Comparison of ENCODE assay signal across 1 cellular context in the genomic region with DNA sequence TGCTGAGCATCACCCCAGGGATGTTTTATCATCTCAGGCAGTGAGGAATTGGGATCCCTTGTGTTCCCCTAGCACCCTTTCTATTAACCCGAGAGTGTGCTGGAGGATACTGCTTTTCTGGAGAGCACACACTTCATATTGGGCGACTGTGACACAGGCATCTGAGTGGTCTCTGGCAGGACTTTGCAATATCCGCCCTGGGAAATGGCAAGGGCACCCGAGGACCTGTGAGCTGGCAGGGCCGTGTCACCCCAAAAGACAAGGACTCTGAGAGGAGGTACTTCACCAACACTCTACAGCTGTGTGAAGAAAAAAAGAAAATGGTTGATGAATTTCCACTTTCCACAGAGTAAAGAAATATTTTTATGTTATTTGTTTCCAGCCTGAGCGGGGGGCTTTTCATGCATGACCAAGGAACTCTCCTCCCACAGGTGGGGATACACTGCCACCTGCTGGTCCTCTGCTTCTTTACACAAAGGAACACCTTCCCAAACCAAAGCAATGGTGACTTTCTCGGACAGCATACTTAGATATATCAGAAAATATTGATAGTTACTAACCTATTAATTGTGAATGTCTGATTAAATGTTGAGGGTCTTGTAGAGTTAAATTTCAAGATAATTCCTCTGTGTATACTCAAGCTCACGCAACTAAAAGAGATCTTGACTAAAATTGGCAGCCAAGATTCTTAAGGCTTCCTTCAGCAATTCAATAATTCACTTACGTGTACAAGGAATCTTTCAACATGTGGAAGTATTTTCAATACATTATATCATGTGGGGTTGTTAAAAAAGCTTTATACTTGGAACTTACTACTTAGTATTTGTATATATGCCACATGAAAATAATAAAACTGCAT.
TF ChIP-seq lines count a peak whose summit lies in the region.

No MANE protein-coding gene starts in this region.

TF ChIP-seq in HepG2, 621 proteins besides CTCF, POLR2A, EP300 and RAD21 (continued from another document and continues in another):
- TF ChIP-seq, protein P1, sequence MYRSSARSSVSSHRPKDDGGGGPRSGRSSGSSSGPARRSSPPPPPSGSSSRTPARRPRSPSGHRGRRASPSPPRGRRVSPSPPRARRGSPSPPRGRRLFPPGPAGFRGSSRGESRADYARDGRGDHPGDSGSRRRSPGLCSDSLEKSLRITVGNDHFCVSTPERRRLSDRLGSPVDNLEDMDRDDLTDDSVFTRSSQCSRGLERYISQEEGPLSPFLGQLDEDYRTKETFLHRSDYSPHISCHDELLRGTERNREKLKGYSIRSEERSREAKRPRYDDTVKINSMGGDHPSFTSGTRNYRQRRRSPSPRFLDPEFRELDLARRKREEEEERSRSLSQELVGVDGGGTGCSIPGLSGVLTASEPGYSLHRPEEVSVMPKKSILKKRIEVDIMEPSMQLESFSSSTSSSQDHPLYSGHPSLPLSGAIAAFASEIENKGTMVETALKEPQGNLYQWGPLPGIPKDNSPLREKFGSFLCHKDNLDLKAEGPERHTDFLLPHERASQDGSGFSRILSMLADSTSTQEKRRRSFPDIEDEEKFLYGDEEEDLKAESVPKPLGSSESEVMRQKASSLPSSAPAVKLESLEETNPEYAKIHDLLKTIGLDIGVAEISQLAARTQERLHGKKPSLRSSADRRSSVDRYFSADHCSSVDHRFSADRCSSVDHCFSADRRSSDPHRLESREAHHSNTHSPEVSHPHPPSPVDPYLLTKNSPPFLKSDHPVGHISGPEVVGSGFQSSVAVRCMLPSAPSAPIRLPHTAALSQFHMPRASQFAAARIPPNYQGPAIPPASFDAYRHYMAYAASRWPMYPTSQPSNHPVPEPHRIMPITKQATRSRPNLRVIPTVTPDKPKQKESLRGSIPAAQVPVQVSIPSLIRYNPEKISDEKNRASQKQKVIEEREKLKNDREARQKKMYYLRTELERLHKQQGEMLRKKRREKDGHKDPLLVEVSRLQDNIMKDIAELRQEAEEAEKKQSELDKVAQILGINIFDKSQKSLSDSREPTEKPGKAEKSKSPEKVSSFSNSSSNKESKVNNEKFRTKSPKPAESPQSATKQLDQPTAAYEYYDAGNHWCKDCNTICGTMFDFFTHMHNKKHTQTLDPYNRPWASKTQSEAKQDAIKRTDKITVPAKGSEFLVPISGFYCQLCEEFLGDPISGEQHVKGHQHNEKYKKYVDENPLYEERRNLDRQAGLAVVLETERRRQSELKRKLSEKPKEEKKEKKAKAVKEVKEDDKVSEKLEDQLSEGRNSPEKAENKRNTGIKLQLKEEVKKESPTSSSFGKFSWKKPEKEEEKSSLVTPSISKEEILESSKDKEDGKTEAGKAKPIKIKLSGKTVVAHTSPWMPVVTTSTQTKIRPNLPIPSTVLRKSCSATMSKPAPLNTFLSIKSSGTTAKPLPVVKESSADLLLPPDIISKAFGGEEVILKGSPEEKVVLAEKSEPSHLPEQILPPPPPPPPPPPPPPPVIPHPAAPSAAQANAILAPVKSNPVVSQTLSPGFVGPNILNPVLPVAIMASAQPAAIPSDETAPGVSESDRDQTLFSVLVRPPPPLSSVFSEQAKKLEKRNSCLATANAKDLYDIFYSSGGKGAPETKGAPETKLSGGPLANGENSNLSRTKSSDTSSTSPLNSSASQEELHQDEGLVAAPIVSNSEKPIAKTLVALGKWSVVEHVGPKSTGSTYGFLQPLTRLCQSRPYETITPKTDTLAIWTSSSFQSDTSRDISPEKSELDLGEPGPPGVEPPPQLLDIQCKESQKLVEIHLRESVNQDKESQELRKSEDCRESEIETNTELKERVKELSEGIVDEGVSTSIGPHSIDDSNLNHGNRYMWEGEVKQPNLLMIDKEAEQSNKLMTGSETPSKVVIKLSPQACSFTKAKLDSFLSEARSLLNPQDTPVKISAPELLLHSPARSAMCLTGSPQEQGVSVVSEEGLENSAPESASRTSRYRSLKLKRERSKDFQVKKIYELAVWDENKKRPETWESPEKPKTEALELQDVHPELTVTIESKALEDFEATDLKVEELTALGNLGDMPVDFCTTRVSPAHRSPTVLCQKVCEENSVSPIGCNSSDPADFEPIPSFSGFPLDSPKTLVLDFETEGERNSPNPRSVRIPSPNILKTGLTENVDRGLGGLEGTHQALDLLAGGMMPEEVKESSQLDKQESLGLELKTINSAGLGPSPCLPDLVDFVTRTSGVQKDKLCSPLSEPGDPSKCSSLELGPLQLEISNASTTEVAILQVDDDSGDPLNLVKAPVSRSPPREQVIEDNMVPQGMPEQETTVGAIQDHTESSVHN (CRISPR knock-in tag; IDR thresholded peaks at IDR 0.05): 0 out of 2 replicates have a peak, but pooled peaks have one; percentile 56
- TF ChIP-seq KAT2B (IDR thresholded peaks at IDR 0.05; ENCODE audit: borderline replicate concordance, low read depth, low read length) (no peak), TSC22D2 (CRISPR knock-in tag; IDR thresholded peaks at IDR 0.05; ENCODE audit: borderline replicate concordance) (peak; percentile 44; the same call in 1 of the 2 replicates), MIER2 (CRISPR knock-in tag; IDR thresholded peaks at IDR 0.05) (no peak), TARDBP (CRISPR knock-in tag; IDR thresholded peaks at IDR 0.05) (no peak), XRCC5 (optimal IDR thresholded peaks at IDR 0.05; ENCODE audit: low read length) (no peak), STAG1 (CRISPR knock-in tag; IDR thresholded peaks at IDR 0.05) (peak; percentile 96), YEATS2 (CRISPR knock-in tag; IDR thresholded peaks at IDR 0.05; ENCODE audit: borderline replicate concordance) (no peak), KDM5A (IDR thresholded peaks at IDR 0.05; ENCODE audit: borderline replicate concordance, low read length) (no peak)
- TF ChIP-seq, protein P2, sequence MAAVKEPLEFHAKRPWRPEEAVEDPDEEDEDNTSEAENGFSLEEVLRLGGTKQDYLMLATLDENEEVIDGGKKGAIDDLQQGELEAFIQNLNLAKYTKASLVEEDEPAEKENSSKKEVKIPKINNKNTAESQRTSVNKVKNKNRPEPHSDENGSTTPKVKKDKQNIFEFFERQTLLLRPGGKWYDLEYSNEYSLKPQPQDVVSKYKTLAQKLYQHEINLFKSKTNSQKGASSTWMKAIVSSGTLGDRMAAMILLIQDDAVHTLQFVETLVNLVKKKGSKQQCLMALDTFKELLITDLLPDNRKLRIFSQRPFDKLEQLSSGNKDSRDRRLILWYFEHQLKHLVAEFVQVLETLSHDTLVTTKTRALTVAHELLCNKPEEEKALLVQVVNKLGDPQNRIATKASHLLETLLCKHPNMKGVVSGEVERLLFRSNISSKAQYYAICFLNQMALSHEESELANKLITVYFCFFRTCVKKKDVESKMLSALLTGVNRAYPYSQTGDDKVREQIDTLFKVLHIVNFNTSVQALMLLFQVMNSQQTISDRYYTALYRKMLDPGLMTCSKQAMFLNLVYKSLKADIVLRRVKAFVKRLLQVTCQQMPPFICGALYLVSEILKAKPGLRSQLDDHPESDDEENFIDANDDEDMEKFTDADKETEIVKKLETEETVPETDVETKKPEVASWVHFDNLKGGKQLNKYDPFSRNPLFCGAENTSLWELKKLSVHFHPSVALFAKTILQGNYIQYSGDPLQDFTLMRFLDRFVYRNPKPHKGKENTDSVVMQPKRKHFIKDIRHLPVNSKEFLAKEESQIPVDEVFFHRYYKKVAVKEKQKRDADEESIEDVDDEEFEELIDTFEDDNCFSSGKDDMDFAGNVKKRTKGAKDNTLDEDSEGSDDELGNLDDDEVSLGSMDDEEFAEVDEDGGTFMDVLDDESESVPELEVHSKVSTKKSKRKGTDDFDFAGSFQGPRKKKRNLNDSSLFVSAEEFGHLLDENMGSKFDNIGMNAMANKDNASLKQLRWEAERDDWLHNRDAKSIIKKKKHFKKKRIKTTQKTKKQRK (IDR thresholded peaks at IDR 0.05; ENCODE audit: low read length): no peak
- TF ChIP-seq, protein P3, sequence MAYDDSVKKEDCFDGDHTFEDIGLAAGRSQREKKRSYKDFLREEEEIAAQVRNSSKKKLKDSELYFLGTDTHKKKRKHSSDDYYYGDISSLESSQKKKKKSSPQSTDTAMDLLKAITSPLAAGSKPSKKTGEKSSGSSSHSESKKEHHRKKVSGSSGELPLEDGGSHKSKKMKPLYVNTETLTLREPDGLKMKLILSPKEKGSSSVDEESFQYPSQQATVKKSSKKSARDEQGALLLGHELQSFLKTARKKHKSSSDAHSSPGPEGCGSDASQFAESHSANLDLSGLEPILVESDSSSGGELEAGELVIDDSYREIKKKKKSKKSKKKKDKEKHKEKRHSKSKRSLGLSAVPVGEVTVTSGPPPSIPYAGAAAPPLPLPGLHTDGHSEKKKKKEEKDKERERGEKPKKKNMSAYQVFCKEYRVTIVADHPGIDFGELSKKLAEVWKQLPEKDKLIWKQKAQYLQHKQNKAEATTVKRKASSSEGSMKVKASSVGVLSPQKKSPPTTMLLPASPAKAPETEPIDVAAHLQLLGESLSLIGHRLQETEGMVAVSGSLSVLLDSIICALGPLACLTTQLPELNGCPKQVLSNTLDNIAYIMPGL (CRISPR knock-in tag; IDR thresholded peaks at IDR 0.05; ENCODE audit: borderline replicate concordance in 1 of 2, low read depth in 1 of 2): peak in 1 of 2 experiments; percentile 24; a peak in 1 of 4 replicates
- TF ChIP-seq, protein P4, sequence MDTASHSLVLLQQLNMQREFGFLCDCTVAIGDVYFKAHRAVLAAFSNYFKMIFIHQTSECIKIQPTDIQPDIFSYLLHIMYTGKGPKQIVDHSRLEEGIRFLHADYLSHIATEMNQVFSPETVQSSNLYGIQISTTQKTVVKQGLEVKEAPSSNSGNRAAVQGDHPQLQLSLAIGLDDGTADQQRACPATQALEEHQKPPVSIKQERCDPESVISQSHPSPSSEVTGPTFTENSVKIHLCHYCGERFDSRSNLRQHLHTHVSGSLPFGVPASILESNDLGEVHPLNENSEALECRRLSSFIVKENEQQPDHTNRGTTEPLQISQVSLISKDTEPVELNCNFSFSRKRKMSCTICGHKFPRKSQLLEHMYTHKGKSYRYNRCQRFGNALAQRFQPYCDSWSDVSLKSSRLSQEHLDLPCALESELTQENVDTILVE (CRISPR knock-in tag; IDR thresholded peaks at IDR 0.05): 0 out of 2 replicates have a peak, but pooled peaks have one; percentile 27
- TF ChIP-seq, protein P5, sequence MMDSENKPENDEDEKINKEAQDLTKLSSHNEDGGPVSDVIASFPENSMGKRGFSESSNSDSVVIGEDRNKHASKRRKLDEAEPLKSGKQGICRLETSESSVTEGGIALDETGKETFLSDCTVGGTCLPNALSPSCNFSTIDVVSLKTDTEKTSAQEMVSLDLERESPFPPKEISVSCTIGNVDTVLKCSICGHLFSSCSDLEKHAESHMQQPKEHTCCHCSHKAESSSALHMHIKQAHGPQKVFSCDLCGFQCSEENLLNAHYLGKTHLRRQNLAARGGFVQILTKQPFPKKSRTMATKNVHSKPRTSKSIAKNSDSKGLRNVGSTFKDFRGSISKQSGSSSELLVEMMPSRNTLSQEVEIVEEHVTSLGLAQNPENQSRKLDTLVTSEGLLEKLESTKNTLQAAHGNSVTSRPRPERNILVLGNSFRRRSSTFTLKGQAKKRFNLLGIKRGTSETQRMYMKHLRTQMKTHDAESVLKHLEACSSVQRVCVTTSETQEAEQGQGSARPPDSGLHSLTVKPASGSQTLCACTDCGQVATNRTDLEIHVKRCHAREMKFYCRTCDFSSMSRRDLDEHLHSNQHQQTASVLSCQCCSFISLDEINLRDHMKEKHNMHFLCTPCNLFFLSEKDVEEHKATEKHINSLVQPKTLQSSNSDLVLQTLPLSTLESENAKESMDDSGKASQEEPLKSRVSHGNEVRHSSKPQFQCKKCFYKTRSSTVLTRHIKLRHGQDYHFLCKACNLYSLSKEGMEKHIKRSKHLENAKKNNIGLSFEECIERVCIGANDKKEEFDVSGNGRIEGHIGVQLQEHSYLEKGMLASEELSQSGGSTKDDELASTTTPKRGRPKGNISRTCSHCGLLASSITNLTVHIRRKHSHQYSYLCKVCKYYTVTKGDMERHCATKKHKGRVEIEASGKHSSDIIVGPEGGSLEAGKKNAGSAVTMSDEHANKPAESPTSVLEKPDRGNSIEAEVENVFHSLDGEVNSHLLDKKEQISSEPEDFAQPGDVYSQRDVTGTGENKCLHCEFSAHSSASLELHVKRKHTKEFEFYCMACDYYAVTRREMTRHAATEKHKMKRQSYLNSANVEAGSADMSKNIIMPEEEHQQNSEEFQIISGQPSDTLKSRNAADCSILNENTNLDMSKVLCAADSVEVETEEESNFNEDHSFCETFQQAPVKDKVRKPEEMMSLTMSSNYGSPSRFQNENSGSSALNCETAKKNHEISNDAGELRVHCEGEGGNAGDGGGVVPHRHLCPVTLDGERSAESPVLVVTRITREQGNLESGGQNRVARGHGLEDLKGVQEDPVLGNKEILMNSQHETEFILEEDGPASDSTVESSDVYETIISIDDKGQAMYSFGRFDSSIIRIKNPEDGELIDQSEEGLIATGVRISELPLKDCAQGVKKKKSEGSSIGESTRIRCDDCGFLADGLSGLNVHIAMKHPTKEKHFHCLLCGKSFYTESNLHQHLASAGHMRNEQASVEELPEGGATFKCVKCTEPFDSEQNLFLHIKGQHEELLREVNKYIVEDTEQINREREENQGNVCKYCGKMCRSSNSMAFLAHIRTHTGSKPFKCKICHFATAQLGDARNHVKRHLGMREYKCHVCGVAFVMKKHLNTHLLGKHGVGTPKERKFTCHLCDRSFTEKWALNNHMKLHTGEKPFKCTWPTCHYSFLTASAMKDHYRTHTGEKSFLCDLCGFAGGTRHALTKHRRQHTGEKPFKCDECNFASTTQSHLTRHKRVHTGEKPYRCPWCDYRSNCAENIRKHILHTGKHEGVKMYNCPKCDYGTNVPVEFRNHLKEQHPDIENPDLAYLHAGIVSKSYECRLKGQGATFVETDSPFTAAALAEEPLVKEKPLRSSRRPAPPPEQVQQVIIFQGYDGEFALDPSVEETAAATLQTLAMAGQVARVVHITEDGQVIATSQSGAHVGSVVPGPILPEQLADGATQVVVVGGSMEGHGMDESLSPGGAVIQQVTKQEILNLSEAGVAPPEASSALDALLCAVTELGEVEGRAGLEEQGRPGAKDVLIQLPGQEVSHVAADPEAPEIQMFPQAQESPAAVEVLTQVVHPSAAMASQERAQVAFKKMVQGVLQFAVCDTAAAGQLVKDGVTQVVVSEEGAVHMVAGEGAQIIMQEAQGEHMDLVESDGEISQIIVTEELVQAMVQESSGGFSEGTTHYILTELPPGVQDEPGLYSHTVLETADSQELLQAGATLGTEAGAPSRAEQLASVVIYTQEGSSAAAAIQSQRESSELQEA (CRISPR knock-in tag; IDR thresholded peaks at IDR 0.05; ENCODE audit: not compliant biosample characterization): no peak
- TF ChIP-seq, protein P6, sequence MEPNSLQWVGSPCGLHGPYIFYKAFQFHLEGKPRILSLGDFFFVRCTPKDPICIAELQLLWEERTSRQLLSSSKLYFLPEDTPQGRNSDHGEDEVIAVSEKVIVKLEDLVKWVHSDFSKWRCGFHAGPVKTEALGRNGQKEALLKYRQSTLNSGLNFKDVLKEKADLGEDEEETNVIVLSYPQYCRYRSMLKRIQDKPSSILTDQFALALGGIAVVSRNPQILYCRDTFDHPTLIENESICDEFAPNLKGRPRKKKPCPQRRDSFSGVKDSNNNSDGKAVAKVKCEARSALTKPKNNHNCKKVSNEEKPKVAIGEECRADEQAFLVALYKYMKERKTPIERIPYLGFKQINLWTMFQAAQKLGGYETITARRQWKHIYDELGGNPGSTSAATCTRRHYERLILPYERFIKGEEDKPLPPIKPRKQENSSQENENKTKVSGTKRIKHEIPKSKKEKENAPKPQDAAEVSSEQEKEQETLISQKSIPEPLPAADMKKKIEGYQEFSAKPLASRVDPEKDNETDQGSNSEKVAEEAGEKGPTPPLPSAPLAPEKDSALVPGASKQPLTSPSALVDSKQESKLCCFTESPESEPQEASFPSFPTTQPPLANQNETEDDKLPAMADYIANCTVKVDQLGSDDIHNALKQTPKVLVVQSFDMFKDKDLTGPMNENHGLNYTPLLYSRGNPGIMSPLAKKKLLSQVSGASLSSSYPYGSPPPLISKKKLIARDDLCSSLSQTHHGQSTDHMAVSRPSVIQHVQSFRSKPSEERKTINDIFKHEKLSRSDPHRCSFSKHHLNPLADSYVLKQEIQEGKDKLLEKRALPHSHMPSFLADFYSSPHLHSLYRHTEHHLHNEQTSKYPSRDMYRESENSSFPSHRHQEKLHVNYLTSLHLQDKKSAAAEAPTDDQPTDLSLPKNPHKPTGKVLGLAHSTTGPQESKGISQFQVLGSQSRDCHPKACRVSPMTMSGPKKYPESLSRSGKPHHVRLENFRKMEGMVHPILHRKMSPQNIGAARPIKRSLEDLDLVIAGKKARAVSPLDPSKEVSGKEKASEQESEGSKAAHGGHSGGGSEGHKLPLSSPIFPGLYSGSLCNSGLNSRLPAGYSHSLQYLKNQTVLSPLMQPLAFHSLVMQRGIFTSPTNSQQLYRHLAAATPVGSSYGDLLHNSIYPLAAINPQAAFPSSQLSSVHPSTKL (CRISPR knock-in tag; IDR thresholded peaks at IDR 0.05): peak; percentile 41; the same call in 1 of the 2 replicates
